ENCODE assay signal across 20 cellular contexts in genomic region chr15:78321041-78321570, GRCh38. TPM values are rescaled to one million over a fixed set of nuclear protein-coding genes. Genes with fewer than 3 reads are reported as not detected.
"Had no signal": no experiment of that assay in that cellular context is flagged by ENCODE, and none has a peak within 500 bp of the region (broad histone marks: within the 10 kb centered on the region; RNA-seq: fewer than 3 reads in every experiment).

No MANE protein-coding gene starts in this region.

- H3K4me3 ChIP-seq: dorsolateral prefrontal cortex, gastroesophageal sphincter, heart right ventricle, mucosa of descending colon, stomach, testis had no signal

- H3K36me3 Mint-ChIP-seq: activated naive CD4-positive, alpha-beta T cell treated with anti-CD3 and anti-CD28 coated beads, Interleukin-2, amount 50 U/mL, for 24 hours; natural killer cell had no signal

- H3K27ac ChIP-seq: dorsolateral prefrontal cortex, gastroesophageal sphincter, stomach, testis had no signal

- H3K9me3 ChIP-seq: gastroesophageal sphincter, heart right ventricle, mucosa of descending colon, stomach, testis had no signal

- ATAC-seq: activated CD8-positive, alpha-beta T cell treated with anti-CD3 and anti-CD28 coated beads for 36 hours; activated T-cell treated with anti-CD3 and anti-CD28 coated beads, Interleukin-2, amount 50 U/mL, for 4 hours; gastroesophageal sphincter; heart right ventricle; left cardiac atrium; mucosa of descending colon; natural killer cell; sciatic nerve; T-helper 17 cell had no signal

- H3K27me3 ChIP-seq: dorsolateral prefrontal cortex, heart right ventricle, stomach, testis had no signal

- H3K9me3 Mint-ChIP-seq: activated CD8-positive, alpha-beta T cell treated with anti-CD3 and anti-CD28 coated beads for 36 hours; activated naive CD4-positive, alpha-beta T cell treated with anti-CD3 and anti-CD28 coated beads, Interleukin-2, amount 50 U/mL, for 24 hours; activated T-cell treated with anti-CD3 and anti-CD28 coated beads, Interleukin-2, amount 50 U/mL, for 4 hours; natural killer cell had no signal

- H3K4me1 ChIP-seq: gastroesophageal sphincter, testis had no signal

- H3K27me3 Mint-ChIP-seq: activated CD8-positive, alpha-beta T cell treated with anti-CD3 and anti-CD28 coated beads for 36 hours; activated naive CD4-positive, alpha-beta T cell treated with anti-CD3 and anti-CD28 coated beads, Interleukin-2, amount 50 U/mL, for 24 hours had no signal

- DNase-seq: activated CD4-positive, alpha-beta T cell treated with anti-CD3 and anti-CD28 coated beads for 48 hours; activated CD8-positive, alpha-beta T cell treated with anti-CD3 and anti-CD28 coated beads for 36 hours; activated effector memory CD4-positive, alpha-beta T cell treated with Interleukin-2 at 50 U/mL for 16 hours; activated T-cell treated with anti-CD3 and anti-CD28 coated beads, Interleukin-2, amount 50 U/mL, for 4 hours; erythroblast; heart right ventricle; left cardiac atrium; mucosa of descending colon; natural killer cell; stimulated activated CD4-positive, alpha-beta T cell treated with anti-CD3 and anti-CD28 coated beads, Interleukin-1b, Interleukin-23, amount 100 ng/mL, for 48 hours; stomach; T-helper 17 cell; testis had no signal

- H3K4me3 Mint-ChIP-seq: activated CD8-positive, alpha-beta T cell treated with anti-CD3 and anti-CD28 coated beads for 36 hours; activated naive CD4-positive, alpha-beta T cell treated with anti-CD3 and anti-CD28 coated beads, Interleukin-2, amount 50 U/mL, for 24 hours; activated T-cell treated with anti-CD3 and anti-CD28 coated beads, Interleukin-2, amount 50 U/mL, for 4 hours; natural killer cell; T-helper 17 cell had no signal

- H3K27ac Mint-ChIP-seq: activated CD8-positive, alpha-beta T cell treated with anti-CD3 and anti-CD28 coated beads for 36 hours; activated naive CD4-positive, alpha-beta T cell treated with anti-CD3 and anti-CD28 coated beads, Interleukin-2, amount 50 U/mL, for 24 hours; natural killer cell; T-helper 17 cell had no signal

- H3K4me1 Mint-ChIP-seq: activated naive CD4-positive, alpha-beta T cell treated with anti-CD3 and anti-CD28 coated beads, Interleukin-2, amount 50 U/mL, for 24 hours; natural killer cell; T-helper 17 cell had no signal

- H3K36me3 ChIP-seq: gastroesophageal sphincter, heart right ventricle, stomach had no signal

RNA-seq across cellular contexts. Expression of gene CRABP1, which starts 19.0 kb away (rescaled TPM):
- total RNA-seq: activated T-cell treated with anti-CD3 and anti-CD28 coated beads, Interleukin-2, amount 50 U/mL, for 4 hours; cardiac septum; heart right ventricle; left cardiac atrium; lung microvascular endothelial cell; natural killer cell; pulmonary artery endothelial cell; T-helper 17 cell had no signal
- polyA plus RNA-seq: heart right ventricle had no signal
